ENCODE assay signal across 8 cellular contexts in genomic region chr17:31492880-31493655, GRCh38.
DNase-seq lines count a peak whose midpoint lies in the region; ATAC-seq and TF ChIP-seq lines count a peak whose summit lies in the region.

No MANE protein-coding gene starts in this region.

- peak; percentile 19 to 45 (median 33) for DNase-seq in effector memory CD4-positive, alpha-beta T cell
- peak; percentile 86 for DNase-seq in stimulated activated CD4-positive, alpha-beta T cell treated with anti-CD3 and anti-CD28 coated beads, Interleukin-4, amount 100 ng/mL, for 24 hours
- no peak for DNase-seq in RPMI8226
- no peak for DNase-seq in DMS 273 (lab: John Stamatoyannopoulos, UW; ENCODE audit: unreplicated experiment)
- no peak for DNase-seq in T1000 (lab: John Stamatoyannopoulos, UW)

- H3K27ac ChIP-seq in VCaP, result peak overlapping the region; percentile 57
- peak overlapping the region; percentile 85 for H3K27ac ChIP-seq in effector memory CD4-positive, alpha-beta T cell (ENCODE audit: insufficient read depth, low read length, poor library complexity, severe bottlenecking)

- H3K36me3 ChIP-seq in effector memory CD4-positive, alpha-beta T cell (ENCODE audit: control insufficient read depth, insufficient read depth, low read length), result no peaks in the 10 kb centered on the region

- ATAC-seq in GM21390 (IDR thresholded peaks at IDR 0.05; ENCODE audit: unreplicated experiment) (peak; percentile 31), HG03045 (IDR thresholded peaks at IDR 0.05; ENCODE audit: unreplicated experiment) (no peak)

- no peak overlapping the region for H3K4me3 ChIP-seq in effector memory CD4-positive, alpha-beta T cell (ENCODE audit: insufficient read depth, low read depth, low read length, poor library complexity, severe bottlenecking)

- H3K9me3 ChIP-seq in effector memory CD4-positive, alpha-beta T cell (ENCODE audit: control insufficient read depth, low read length), result no peaks in the 10 kb centered on the region

- peaks cover 85% of the 10 kb centered on the region for H3K4me1 ChIP-seq in effector memory CD4-positive, alpha-beta T cell (ENCODE audit: control insufficient read depth, insufficient read depth, low read length, poor library complexity, severe bottlenecking)

- H3K27me3 ChIP-seq in effector memory CD4-positive, alpha-beta T cell (replicated peaks; ENCODE audit: control insufficient read depth, insufficient read depth, low read length, poor library complexity, severe bottlenecking), result no peaks in the 10 kb centered on the region

- TF ChIP-seq CTCF in VCaP (conservative IDR thresholded peaks at IDR 0.05), result no peak

Comparison
In these comparisons a context has a peak if more than half of its experiments do, and no peak if none do; other contexts are left out.
1. DNase-seq: peak in effector memory CD4-positive, alpha-beta T cell (3 of 3) and stimulated activated CD4-positive, alpha-beta T cell treated with anti-CD3 and anti-CD28 coated beads, Interleukin-4, amount 100 ng/mL, for 24 hours (single experiment); none in RPMI8226 (single experiment), DMS 273 (single experiment) and T1000 (single experiment).